In the genomic region with DNA sequence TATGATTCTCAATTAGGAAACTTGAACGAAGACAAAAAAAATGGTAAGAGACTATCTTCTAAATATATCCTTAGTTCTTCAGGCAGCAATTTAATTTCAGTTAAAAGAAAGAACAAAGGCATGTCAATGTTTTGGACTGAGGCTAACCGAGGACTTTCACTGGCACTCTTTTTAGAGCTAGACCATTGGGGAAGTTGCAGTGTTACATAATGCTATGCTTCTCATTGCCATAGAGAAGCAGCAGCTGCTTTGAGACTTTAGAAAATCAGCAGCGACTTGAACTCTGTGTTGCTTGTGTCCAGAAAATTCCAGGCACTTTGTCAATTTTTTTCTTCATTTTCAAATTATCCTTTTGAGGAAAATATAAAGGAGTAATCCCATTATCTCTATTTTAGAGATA, we compare ENCODE assay signal across 25 cellular contexts.
"Had no signal": no experiment of that assay in that cellular context is flagged by ENCODE, and none has a peak within 500 bp of the region (broad histone marks: within the 10 kb centered on the region; RNA-seq: fewer than 3 reads in every experiment).

No MANE protein-coding gene starts in this region.

- DNase-seq: activated CD4-positive, alpha-beta T cell treated with anti-CD3 and anti-CD28 coated beads, Interleukin-2, amount 10 ng/mL, durations not matched to agents 7 days and 5 days; activated CD4-positive, CD25-positive, alpha-beta regulatory T cell treated with anti-CD3 and anti-CD28 coated beads, Interleukin-2, amount 50 U/mL, for 72 hours; activated CD8-positive, alpha-beta memory T cell treated with anti-CD3 and anti-CD28 coated beads, Interleukin-2, amount 10 ng/mL, durations not matched to agents 7 days and 5 days; activated CD8-positive, alpha-beta T cell treated with anti-CD3 and anti-CD28 coated beads for 36 hours; activated effector memory CD4-positive, alpha-beta T cell treated with anti-CD3 and anti-CD28 coated beads, Interleukin-2, amount 50 U/mL, for 16 hours; activated naive CD4-positive, alpha-beta T cell treated with anti-CD3 and anti-CD28 coated beads, Interleukin-2, amount 50 U/mL, for 16 hours; activated naive CD8-positive, alpha-beta T cell treated with anti-CD3 and anti-CD28 coated beads, Interleukin-2, amount 50 U/mL, for 24 hours; activated T-cell treated with anti-CD3 and anti-CD28 coated beads for 4 hours; body of pancreas; effector CD8-positive, alpha-beta T cell; erythroblast; foreskin fibroblast; glutamatergic neuron; immature natural killer cell; kidney glomerular epithelial cell; left lung; nephron progenitor cell; posterior cingulate gyrus; retina; sigmoid colon; spleen; stimulated activated CD4-positive, alpha-beta T cell treated with anti-CD3 and anti-CD28 coated beads, Interleukin-4, amount 100 ng/mL, for 1 hour; stimulated activated naive CD4-positive, alpha-beta T cell; SW 1271; upper lobe of left lung had no signal
